In the genomic region with DNA sequence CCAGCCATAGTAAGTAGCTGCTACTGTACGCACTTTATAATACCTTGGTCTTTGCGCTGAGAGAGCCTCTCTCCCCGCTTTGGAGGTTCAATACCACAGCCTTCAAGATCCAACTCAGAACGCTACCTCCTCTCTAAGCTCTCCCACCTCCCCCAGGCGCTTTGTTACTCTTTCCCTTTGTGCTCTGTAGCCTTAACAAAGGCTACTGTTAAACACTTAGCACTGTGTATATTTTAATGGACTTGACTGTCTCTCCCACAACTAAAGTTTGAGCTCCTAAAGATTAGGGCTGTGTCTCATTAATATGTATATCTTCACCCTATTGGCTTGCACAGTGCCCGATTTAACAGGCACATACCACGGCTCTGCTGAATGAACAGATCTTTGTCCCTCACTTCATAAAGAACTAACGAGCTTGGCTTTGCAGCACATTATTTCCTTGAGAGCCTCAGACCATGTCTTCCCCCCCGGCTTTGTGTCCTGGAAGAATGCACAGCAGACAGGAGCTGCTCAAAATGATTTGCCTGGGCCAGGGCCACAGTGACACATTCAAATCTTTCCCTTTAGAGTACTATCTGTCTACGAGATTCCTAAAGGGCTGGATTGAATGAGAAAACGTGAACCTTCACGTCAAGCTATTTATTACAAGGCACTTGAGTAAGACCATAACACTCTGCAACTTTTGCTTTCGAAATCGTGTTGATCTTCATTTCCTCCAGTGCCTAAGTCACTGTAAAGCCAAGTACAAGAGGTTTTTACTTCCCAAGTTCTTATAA, we compare ENCODE assay signal across 7 cellular contexts. TPM values are rescaled to one million over a fixed set of nuclear protein-coding genes. Genes with fewer than 3 reads are reported as not detected.
DNase-seq lines count a peak whose midpoint lies in the region; ATAC-seq and TF ChIP-seq lines count a peak whose summit lies in the region.

No MANE protein-coding gene starts in this region.

- CTCF ChIA-PET in activated CD4-positive, alpha-beta memory T cell treated with anti-CD3 and anti-CD28 coated beads for 36 hours (lab: Charles Lee) = interaction anchor here (0.6 to 1.5 kb wide), 6 partner anchors 17 to 172 kb away, joined by 3 to 7 read pairs (median 5); a partner anchor contains a TSS
- CTCF ChIA-PET in PC-3 (lab: Charles Lee) = no interaction called here

- no peaks in the 10 kb centered on the region for H3K79me2 ChIP-seq in PC-3 (ENCODE audit: low read length)

- no peak for TF ChIP-seq POLR2A in gastroesophageal sphincter (IDR thresholded peaks at IDR 0.05)

- POLR2A ChIA-PET in activated CD4-positive, alpha-beta memory T cell treated with anti-CD3 and anti-CD28 coated beads for 36 hours (lab: Charles Lee) = interaction anchor here (0.6 to 1.4 kb wide), 5 partner anchors 16 to 82 kb away, joined by 4 to 6 read pairs (median 4); a partner anchor contains a TSS
- POLR2A ChIA-PET in PC-3 (lab: Charles Lee; ENCODE audit: unreplicated experiment) = no interaction called here

- H4K20me1 ChIP-seq in PC-3 (ENCODE audit: low read length) = no peaks in the 10 kb centered on the region

- ATAC-seq in GM18868 (IDR thresholded peaks at IDR 0.05; ENCODE audit: unreplicated experiment) (peak; percentile 40), HG03135 (IDR thresholded peaks at IDR 0.05; ENCODE audit: unreplicated experiment) (peak; percentile 48), gastroesophageal sphincter (no peak), PC-3 (no peak)

- peaks cover 25% of the 10 kb centered on the region for H3K4me1 Mint-ChIP-seq in activated CD4-positive, alpha-beta memory T cell treated with anti-CD3 and anti-CD28 coated beads for 36 hours (ENCODE audit: low read depth)

- H3K27ac ChIP-seq in gastroesophageal sphincter (peak overlapping the region in 3 of 4 donors; percentile 48 to 61 (median 50)), PC-3 (ENCODE audit: low read length) (no peak overlapping the region)

- H3K9ac ChIP-seq in PC-3 (ENCODE audit: low read length) = no peak overlapping the region

- no peak overlapping the region for H3K4me3 Mint-ChIP-seq in activated CD4-positive, alpha-beta memory T cell treated with anti-CD3 and anti-CD28 coated beads for 36 hours

- H3K36me3 ChIP-seq in gastroesophageal sphincter (no peaks in the 10 kb centered on the region), PC-3 (ENCODE audit: low read depth, low read length) (peaks cover 14% of the 10 kb centered on the region)

- WGBS in gastroesophageal sphincter (ENCODE audit: low coverage in 1 of 2), 2 donors = 64 to 66% methylated on average over 11 to 12 of the region's 14 CpGs

- H3K9me2 ChIP-seq in PC-3 (replicated peaks; ENCODE audit: low read length) = no peaks in the 10 kb centered on the region

- no TSS peak for BruUV-seq in PC-3 (replicated peaks; lab: Mats Ljungman, UMichigan)

- H3K4me2 ChIP-seq in PC-3 (ENCODE audit: low read length) = no peak overlapping the region

- H3K4me1 ChIP-seq in gastroesophageal sphincter (no peaks in the 10 kb centered on the region), PC-3 (ENCODE audit: insufficient read depth, low read length) (peaks cover 10% of the 10 kb centered on the region)

- no peaks in the 10 kb centered on the region for H3K27me3 Mint-ChIP-seq in activated CD4-positive, alpha-beta memory T cell treated with anti-CD3 and anti-CD28 coated beads for 36 hours

- TF ChIP-seq CTCF in gastroesophageal sphincter (IDR thresholded peaks at IDR 0.05) (no peak), retinal pigment epithelial cell (conservative IDR thresholded peaks at IDR 0.05; ENCODE audit: low read depth, low read length) (no peak), PC-3 (conservative IDR thresholded peaks at IDR 0.05; ENCODE audit: low read depth, low read length) (no peak)

- intact Hi-C loops in activated CD4-positive, alpha-beta memory T cell treated with anti-CD3 and anti-CD28 coated beads for 36 hours (cut with micrococcal nuclease) = loop anchor here (1.0 to 10.0 kb wide), 4 partner anchors 21 to 172 kb away; a partner anchor contains a TSS
- intact Hi-C loops in PC-3 (cut with micrococcal nuclease) = no loop called here

- peaks cover 6% of the 10 kb centered on the region for H3K36me3 Mint-ChIP-seq in activated CD4-positive, alpha-beta memory T cell treated with anti-CD3 and anti-CD28 coated beads for 36 hours

- no peak overlapping the region for H3K27ac Mint-ChIP-seq in activated CD4-positive, alpha-beta memory T cell treated with anti-CD3 and anti-CD28 coated beads for 36 hours

- H3K9me3 Mint-ChIP-seq in activated CD4-positive, alpha-beta memory T cell treated with anti-CD3 and anti-CD28 coated beads for 36 hours = no peaks in the 10 kb centered on the region

- no peaks in the 10 kb centered on the region for H3F3A ChIP-seq in PC-3 (ENCODE audit: low read length, unreplicated experiment)

- TF ChIP-seq EP300 in gastroesophageal sphincter (IDR thresholded peaks at IDR 0.05) = no peak

- peak; percentile 36 for DNase-seq in activated CD4-positive, alpha-beta memory T cell treated with anti-CD3 and anti-CD28 coated beads for 36 hours
- DNase-seq in retinal pigment epithelial cell (ENCODE audit: low read depth) (no peak), NCI-H526 treated with DMSO at 0.1 percent for 48 hours (lab: John Stamatoyannopoulos, UW) (no peak), PC-3 (no peak)

- H3K27me3 ChIP-seq in gastroesophageal sphincter = no peaks in the 10 kb centered on the region
- H3K27me3 ChIP-seq in PC-3 (ENCODE audit: low read length) = no peaks in the 10 kb centered on the region

- no peak overlapping the region for H2AFZ ChIP-seq in PC-3 (ENCODE audit: low read length)

- H3K4me3 ChIP-seq in gastroesophageal sphincter = peak overlapping the region in 1 of 2 donors; percentile 39
- peak overlapping the region; percentile 39 for H3K4me3 ChIP-seq in retinal pigment epithelial cell (ENCODE audit: low read length)
- H3K4me3 ChIP-seq in PC-3 (ENCODE audit: low read length) = no peak overlapping the region

- H3K9me3 ChIP-seq in gastroesophageal sphincter = no peaks in the 10 kb centered on the region
- no peaks in the 10 kb centered on the region for H3K9me3 ChIP-seq in PC-3 (ENCODE audit: low read length)

RNA-seq across cellular contexts. Expression of a gene that starts 22.1 kb away (rescaled TPM):
- total RNA-seq in activated CD4-positive, alpha-beta memory T cell treated with anti-CD3 and anti-CD28 coated beads for 36 hours = 10 to 100 TPM; 18.7 to 22.1 TPM
- total RNA-seq in gastroesophageal sphincter = 10 to 100 TPM in 1 of 4 donors, 1 to 10 TPM in 3; 4.9 to 18.6 (median 8.5) TPM
- 17.9 and 21.4 TPM in 2 replicates for total RNA-seq in PC-3 (2014; rRNA removed)

RNA-seq across cellular contexts. Expression of a gene that starts 58.1 kb away (rescaled TPM):
- total RNA-seq in activated CD4-positive, alpha-beta memory T cell treated with anti-CD3 and anti-CD28 coated beads for 36 hours = 10 to 100 TPM; 40.8 to 43.5 TPM
- 10 to 100 TPM; 43.7 to 57.7 (median 47.3) TPM for total RNA-seq in gastroesophageal sphincter
- total RNA-seq in PC-3 (2014; rRNA removed) = 25.1 and 26.3 TPM in 2 replicates

Comparison
In these comparisons a context has a peak if more than half of its experiments do, and no peak if none do; other contexts are left out.
1. ATAC-seq: peak in GM18868 (single experiment) and HG03135 (single experiment); none in gastroesophageal sphincter (single experiment) and PC-3 (single experiment).